Comparison of ENCODE assay signal across 8 cellular contexts in genomic region chr1:84078824-84079167, GRCh38.
A peak's percentile ranks its signal among the peaks of the same experiment; 100 is the strongest.
DNase-seq lines count a peak whose midpoint lies in the region; ATAC-seq and TF ChIP-seq lines count a peak whose summit lies in the region.

No MANE protein-coding gene starts in this region.

- peak overlapping the region in 1 of 2 donors; percentile 85 for H3K27ac Mint-ChIP-seq in natural killer cell

- no peaks in the 10 kb centered on the region for H3K27me3 ChIP-seq in HUES64 (ENCODE audit: insufficient read depth, low read length)
- no peaks in the 10 kb centered on the region for H3K27me3 ChIP-seq in colonic mucosa

- H3K27ac ChIP-seq in HUES64 (ENCODE audit: low read depth, low read length) (peak overlapping the region; percentile 79), colonic mucosa (peak overlapping the region; percentile 73)

- intact Hi-C loops in colonic mucosa (cut with DNase I) (no loop called here), natural killer cell (cut with micrococcal nuclease) (no loop called here), head of caudate nucleus (cut with DNase I) (no loop called here)

- DNase-seq in AG10803 (ENCODE audit: low read depth) (no peak), colonic mucosa (no peak), natural killer cell (no peak), nucleus accumbens (lab: John Stamatoyannopoulos, UW) (no peak), cortex of kidney (lab: John Stamatoyannopoulos, UW) (no peak), head of caudate nucleus (no peak), NCI-H1436 treated with DMSO at 0.1 percent for 48 hours (lab: John Stamatoyannopoulos, UW) (no peak)

- no peaks in the 10 kb centered on the region for H3K9me3 ChIP-seq in HUES64 (ENCODE audit: insufficient read depth, low read depth, low read length)
- no peaks in the 10 kb centered on the region for H3K9me3 ChIP-seq in colonic mucosa

- no peaks in the 10 kb centered on the region for H3K36me3 Mint-ChIP-seq in natural killer cell

- H3K4me1 ChIP-seq in HUES64 (ENCODE audit: insufficient read depth, low read length), result peaks cover 8% of the 10 kb centered on the region; the same call in 1 of the 2 replicates
- no peaks in the 10 kb centered on the region for H3K4me1 ChIP-seq in colonic mucosa

- no peak for ATAC-seq in natural killer cell

- H3K36me3 ChIP-seq in HUES64 (ENCODE audit: insufficient read depth, low read length), result no peaks in the 10 kb centered on the region
- H3K36me3 ChIP-seq in colonic mucosa, result no peaks in the 10 kb centered on the region

- peaks cover 0 to under 1% of the 10 kb centered on the region in 2 donors for H3K27me3 Mint-ChIP-seq in natural killer cell (ENCODE audit: low read depth in 2 of 2)

- H3K9ac ChIP-seq in HUES64 (ENCODE audit: low read depth, low read length) (peak overlapping the region; percentile 89), colonic mucosa (ENCODE audit: low read depth in 2 of 2, low read length in 2 of 2) (no peak overlapping the region)

- peak overlapping the region; percentile 93 for H3K4me3 Mint-ChIP-seq in natural killer cell

- 45% methylated on average over 6 of the region's 6 CpGs for WGBS in HUES64

- H3K9me3 Mint-ChIP-seq in natural killer cell, result no peaks in the 10 kb centered on the region

- H3K4me3 ChIP-seq in AG10803 (ENCODE audit: low read length), result peak overlapping the region; percentile 81
- H3K4me3 ChIP-seq in HUES64 (ENCODE audit: low read length), result peak overlapping the region; percentile 78
- H3K4me3 ChIP-seq in colonic mucosa, result peak overlapping the region; percentile 78

- peaks cover 13 to 15% of the 10 kb centered on the region in 2 donors for H3K4me1 Mint-ChIP-seq in natural killer cell

- TF ChIP-seq CTCF in AG10803 (conservative IDR thresholded peaks at IDR 0.05; ENCODE audit: low read length) (no peak), colonic mucosa (IDR thresholded peaks at IDR 0.05) (no peak), natural killer cell (IDR thresholded peaks at IDR 0.05) (no peak)
